In genomic region chrX:74423289-74423985, GRCh38 we compare ENCODE assay signal across 11 cellular contexts. TPM values are rescaled to one million over a fixed set of nuclear protein-coding genes. Genes with fewer than 3 reads are reported as not detected.
DNase-seq lines count a peak whose midpoint lies in the region; ATAC-seq and TF ChIP-seq lines count a peak whose summit lies in the region.
"Had no signal": no experiment of that assay in that cellular context is flagged by ENCODE, and none has a peak within 500 bp of the region (broad histone marks: within the 10 kb centered on the region; RNA-seq: fewer than 3 reads in every experiment).

No MANE protein-coding gene starts in this region.

- WGBS in HUES64 = 50% methylated on average over 5 of the region's 6 CpGs
- 66% methylated on average over 6 of the region's 6 CpGs for WGBS in mammary epithelial cell (ENCODE audit: low coverage, missing lambda C conversion rate)
- WGBS in mesenchymal stem cell = 93% methylated on average over 4 of the region's 6 CpGs

- peaks cover 9% of the 10 kb centered on the region for H3K79me1 ChIP-seq in mesenchymal stem cell (replicated peaks; ENCODE audit: low read length, poor library complexity, severe bottlenecking)

- H2AK5ac ChIP-seq in mesenchymal stem cell (ENCODE audit: low read length, severe bottlenecking) = no peak overlapping the region

- in situ Hi-C loops in mammary epithelial cell (cut with MboI; ENCODE audit: low sequenced_read_pairs in 2 of 2) = no loop called here

- H3K27me3 ChIP-seq in HUES64 (ENCODE audit: insufficient read depth, low read length) (no peaks in the 10 kb centered on the region; the same call in none of the 2 replicates), mammary epithelial cell (ENCODE audit: insufficient read depth, low read length) (no peaks in the 10 kb centered on the region), mesenchymal stem cell (ENCODE audit: control insufficient read depth in 1 of 2, insufficient read depth in 1 of 2, low read length in 2 of 2) (peaks cover 0 to 2% of the 10 kb centered on the region in 2 experiments), stomach smooth muscle (ENCODE audit: control insufficient read depth in 1 of 2, insufficient read depth in 2 of 2, low read length in 2 of 2) (peaks cover 0 to 17% of the 10 kb centered on the region in 2 donors), MG63 (no peaks in the 10 kb centered on the region)

- H3K4me2 ChIP-seq in mammary epithelial cell (ENCODE audit: insufficient read depth, low read depth, low read length) = peak overlapping the region; percentile 83
- no peak overlapping the region for H3K4me2 ChIP-seq in mesenchymal stem cell (ENCODE audit: low read length, poor library complexity, severe bottlenecking)

- H3K4me3 ChIP-seq in HUES64 (ENCODE audit: low read length) (peak overlapping the region; percentile 73; the same call in 1 of the 2 replicates), mammary epithelial cell (replicated peaks in 1 of 3; ENCODE audit: insufficient read depth in 1 of 3, low read depth in 2 of 3, low read length in 3 of 3) (peak overlapping the region in 1 of 3 experiments; percentile 52), mesenchymal stem cell (ENCODE audit: insufficient read depth in 1 of 2, low read depth in 1 of 2, low read length in 2 of 2) (peak overlapping the region in 1 of 2 experiments; percentile 80), stomach smooth muscle (ENCODE audit: low read length in 2 of 2) (peak overlapping the region; percentile 52 to 74), MG63 (no peak overlapping the region)

- H3K9ac ChIP-seq in HUES64 (ENCODE audit: low read depth, low read length) (no peak overlapping the region), mammary epithelial cell (ENCODE audit: insufficient read depth, low read length) (no peak overlapping the region), mesenchymal stem cell (ENCODE audit: low read length) (peak overlapping the region; percentile 82), stomach smooth muscle (ENCODE audit: low read length in 2 of 2) (peak overlapping the region; percentile 60 to 69)

- no TSS peak for BruUV-seq in mammary epithelial cell (replicated peaks; lab: Mats Ljungman, UMichigan)

- dilution Hi-C loops in mammary epithelial cell (cut with HindIII; ENCODE audit: low sequenced_read_pairs) = no loop called here

- H2BK15ac ChIP-seq in mesenchymal stem cell (ENCODE audit: low read depth, poor library complexity, severe bottlenecking) = no peak overlapping the region

- no peaks in the 10 kb centered on the region for H3K36me3 ChIP-seq in HUES64 (ENCODE audit: insufficient read depth, low read length)
- H3K36me3 ChIP-seq in mammary epithelial cell (ENCODE audit: insufficient read depth, low read length) = no peaks in the 10 kb centered on the region
- peaks cover 0 to 3% of the 10 kb centered on the region in 2 experiments for H3K36me3 ChIP-seq in mesenchymal stem cell (ENCODE audit: control insufficient read depth in 1 of 2, insufficient read depth in 2 of 2, low read depth in 1 of 2, low read length in 2 of 2)
- H3K36me3 ChIP-seq in stomach smooth muscle (ENCODE audit: control insufficient read depth in 2 of 2, insufficient read depth in 2 of 2, low read length in 2 of 2) = no peaks in the 10 kb centered on the region
- no peaks in the 10 kb centered on the region for H3K36me3 ChIP-seq in MG63

- H4K8ac ChIP-seq in mesenchymal stem cell (ENCODE audit: low read length) = peak overlapping the region; percentile 31

- peak overlapping the region; percentile 80; the same call in 1 of the 2 replicates for H3K27ac ChIP-seq in HUES64 (ENCODE audit: low read depth, low read length)
- H3K27ac ChIP-seq in mammary epithelial cell (ENCODE audit: insufficient read depth, low read depth, low read length) = no peak overlapping the region
- peak overlapping the region; percentile 58 for H3K27ac ChIP-seq in mesenchymal stem cell (ENCODE audit: low read length, poor library complexity, severe bottlenecking)
- H3K27ac ChIP-seq in stomach smooth muscle (ENCODE audit: low read length) = peak overlapping the region; percentile 77

- H4K91ac ChIP-seq in mesenchymal stem cell (ENCODE audit: low read length) = no peak overlapping the region

- no peak overlapping the region for H3K23ac ChIP-seq in mesenchymal stem cell (ENCODE audit: low read length in 2 of 2)

- H3K14ac ChIP-seq in mesenchymal stem cell (ENCODE audit: low read length in 2 of 2) = no peak overlapping the region

- H2BK120ac ChIP-seq in mesenchymal stem cell (ENCODE audit: low read depth, low read length) = no peak overlapping the region

- H2AFZ ChIP-seq in mammary epithelial cell (ENCODE audit: low read depth, low read length) (peak overlapping the region; percentile 84), mesenchymal stem cell (ENCODE audit: low read depth, low read length) (no peak overlapping the region)

- CTCF ChIA-PET in mammary epithelial cell (lab: Charles Lee; ENCODE audit: low non-redundant PET) = no interaction called here

- ATAC-seq in HG03196 (IDR thresholded peaks at IDR 0.05; ENCODE audit: unreplicated experiment) (no peak), HG02884 (IDR thresholded peaks at IDR 0.05; ENCODE audit: unreplicated experiment) (no peak)

- TF ChIP-seq CTCF in mammary epithelial cell (conservative IDR thresholded peaks at IDR 0.05 in 1 of 2, IDR thresholded peaks at IDR 0.05 in 1 of 2; ENCODE audit: extremely low read depth in 1 of 2, insufficient read depth in 1 of 2, low read depth in 1 of 2, low read length in 2 of 2) = no peak

- H3K9me3 ChIP-seq in HUES64 (ENCODE audit: insufficient read depth, low read depth, low read length) (no peaks in the 10 kb centered on the region), mammary epithelial cell (replicated peaks; ENCODE audit: insufficient read depth, low read length) (no peaks in the 10 kb centered on the region), mesenchymal stem cell (ENCODE audit: control insufficient read depth, low read length) (no peaks in the 10 kb centered on the region), stomach smooth muscle (ENCODE audit: control insufficient read depth in 2 of 2, low read length in 2 of 2) (no peaks in the 10 kb centered on the region), MG63 (no peaks in the 10 kb centered on the region)

- H2BK5ac ChIP-seq in mesenchymal stem cell (ENCODE audit: low read depth, low read length, poor library complexity, severe bottlenecking) = no peak overlapping the region

- no peak overlapping the region for H3K4ac ChIP-seq in mesenchymal stem cell (ENCODE audit: low read depth in 1 of 2, low read length in 2 of 2)

- intact Hi-C loops in mammary epithelial cell (cut with micrococcal nuclease) = loop anchor here (1.0 to 2.0 kb wide), 2 partner anchors 40 to 111 kb away; no protein-coding TSS in a partner anchor

- no peaks in the 10 kb centered on the region for H4K20me1 ChIP-seq in mammary epithelial cell (ENCODE audit: insufficient read depth, low read length)

- H3K4me1 ChIP-seq in HUES64 (ENCODE audit: insufficient read depth, low read length) = peaks cover 15% of the 10 kb centered on the region
- H3K4me1 ChIP-seq in mammary epithelial cell (ENCODE audit: insufficient read depth, low read length) = no peaks in the 10 kb centered on the region
- peaks cover 8% of the 10 kb centered on the region for H3K4me1 ChIP-seq in mesenchymal stem cell (ENCODE audit: control insufficient read depth, insufficient read depth, low read depth, low read length)
- H3K4me1 ChIP-seq in stomach smooth muscle (ENCODE audit: control insufficient read depth, insufficient read depth, low read length) = peaks cover 24% of the 10 kb centered on the region

- DNase-seq in mammary epithelial cell (no peak), mesenchymal stem cell (no peak), inferior parietal cortex (ENCODE audit: extremely low spot score) (no peak), MG63 (no peak)
- DNase-seq: activated CD4-positive, alpha-beta T cell treated with anti-CD3 and anti-CD28 coated beads, Interleukin-2, amount 10 ng/mL, durations not matched to agents 7 days and 5 days; GDM1; naive B cell had no signal

- H3K18ac ChIP-seq in mesenchymal stem cell (ENCODE audit: low read depth in 1 of 2, low read length in 2 of 2) = no peak overlapping the region

- no peak overlapping the region for H2BK12ac ChIP-seq in mesenchymal stem cell (ENCODE audit: low read length in 2 of 2)

- peaks cover 57% of the 10 kb centered on the region for H3K79me2 ChIP-seq in mammary epithelial cell (ENCODE audit: insufficient read depth, low read length)

RNA-seq across cellular contexts. Expression of gene SLC16A2, which starts 2.1 kb away (rescaled TPM):
- polyA plus RNA-seq in HUES64 (2013, experiment 1 of 2) = 25.1 TPM
- 27.5 TPM for polyA plus RNA-seq in HUES64 (2013, experiment 2 of 2)
- total RNA-seq in mammary epithelial cell = 10 to 100 TPM; 16.2 to 45.4 TPM
- 39.1 TPM for polyA plus RNA-seq in mammary epithelial cell
- 74.5 TPM for polyA minus RNA-seq in mammary epithelial cell
- polyA plus RNA-seq in mesenchymal stem cell (2013, experiment 1 of 2) = 16.1 TPM
- 15.5 TPM for polyA plus RNA-seq in mesenchymal stem cell (2013, experiment 2 of 2)
- 2.0 and 6.2 TPM in 2 replicates for total RNA-seq in MG63 (2014; rRNA removed; shearing (Covaris generic); ENCODE audit: low replicate concordance)

Comparison
In these comparisons a context has a peak if more than half of its experiments do, and no peak if none do; other contexts are left out.
1. H3K9ac ChIP-seq: peak in mesenchymal stem cell (single experiment) and stomach smooth muscle (2 of 2); none in HUES64 (single experiment) and mammary epithelial cell (single experiment).